16 cellular contexts compared by ENCODE assay signal in the genomic region with DNA sequence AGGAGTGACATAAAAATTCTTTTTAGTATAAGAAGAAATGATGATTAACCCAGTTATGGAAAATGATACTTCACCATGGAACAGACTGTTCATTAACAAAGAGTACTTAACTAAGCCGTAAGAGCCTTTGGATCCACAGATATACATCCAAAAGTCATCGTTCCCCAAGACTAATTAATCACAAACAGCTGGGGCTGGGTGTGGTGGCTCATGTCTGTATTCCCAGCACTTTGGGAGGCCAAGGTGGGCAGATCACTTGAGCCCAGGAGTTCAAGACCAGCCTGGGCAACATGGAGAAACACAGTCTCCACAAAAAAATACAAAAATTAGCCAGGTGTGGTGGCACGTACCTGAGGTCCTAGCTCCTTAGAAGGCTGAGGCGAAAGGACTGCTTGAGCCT. TPM values are rescaled to one million over a fixed set of nuclear protein-coding genes. Genes with fewer than 3 reads are reported as not detected.
DNase-seq lines count a peak whose midpoint lies in the region; ATAC-seq and TF ChIP-seq lines count a peak whose summit lies in the region.
"Had no signal": no experiment of that assay in that cellular context is flagged by ENCODE, and none has a peak within 500 bp of the region (broad histone marks: within the 10 kb centered on the region; RNA-seq: fewer than 3 reads in every experiment).

No MANE protein-coding gene starts in this region.

- no peaks in the 10 kb centered on the region for H3K9me3 ChIP-seq in sigmoid colon
- no peaks in the 10 kb centered on the region for H3K9me3 ChIP-seq in esophagus squamous epithelium

- no peaks in the 10 kb centered on the region for H3K27me3 Mint-ChIP-seq in effector memory CD8-positive, alpha-beta T cell

- peak overlapping the region; percentile 92 to 98 for H3K27ac Mint-ChIP-seq in effector memory CD8-positive, alpha-beta T cell

- no peaks in the 10 kb centered on the region for H3K9me3 Mint-ChIP-seq in effector memory CD8-positive, alpha-beta T cell

- no peak for ATAC-seq in effector memory CD8-positive, alpha-beta T cell (replicated peaks)
- ATAC-seq in GM18868 (IDR thresholded peaks at IDR 0.05; ENCODE audit: unreplicated experiment) (no peak), GM18505 (IDR thresholded peaks at IDR 0.05; ENCODE audit: unreplicated experiment) (no peak)

- H3K27ac ChIP-seq in sigmoid colon: peak overlapping the region in 3 of 4 donors; percentile 14 to 49 (median 21)
- H3K27ac ChIP-seq in esophagus squamous epithelium: peak overlapping the region in 2 of 4 donors; percentile 13 to 26
- H3K27ac ChIP-seq: SK-N-MC had no signal

- peaks cover 58 to 78% of the 10 kb centered on the region in 2 donors for H3K4me1 Mint-ChIP-seq in effector memory CD8-positive, alpha-beta T cell (ENCODE audit: low read depth in 2 of 2)

- H3K4me1 ChIP-seq in sigmoid colon: peaks cover 0 to 76% (median 52%) of the 10 kb centered on the region in 4 donors
- H3K4me1 ChIP-seq in esophagus squamous epithelium: peaks cover 0 to 58% (median 33%) of the 10 kb centered on the region in 3 donors

- no peaks in the 10 kb centered on the region for H3K27me3 ChIP-seq in sigmoid colon
- H3K27me3 ChIP-seq in esophagus squamous epithelium: no peaks in the 10 kb centered on the region

- peaks cover 50% of the 10 kb centered on the region for H3K36me3 Mint-ChIP-seq in effector memory CD8-positive, alpha-beta T cell (ENCODE audit: insufficient read depth)

- TF ChIP-seq POLR2A in sigmoid colon (IDR thresholded peaks at IDR 0.05) (no peak), esophagus squamous epithelium (IDR thresholded peaks at IDR 0.05) (no peak), GM18505 (IDR thresholded peaks at IDR 0.05; ENCODE audit: borderline replicate concordance, extremely low read depth, insufficient read depth, insufficient read length) (no peak)

- TF ChIP-seq EP300 in sigmoid colon (IDR thresholded peaks at IDR 0.05): no peak

- TF ChIP-seq CTCF in sigmoid colon (IDR thresholded peaks at IDR 0.05): no peak
- no peak for TF ChIP-seq CTCF in esophagus squamous epithelium (IDR thresholded peaks at IDR 0.05)

- DNase-seq in NCI-H82 (lab: John Stamatoyannopoulos, UW) (peak; percentile 10), NCI-H82 treated with DMSO at 0.1 percent for 48 hours (lab: John Stamatoyannopoulos, UW; ENCODE audit: unreplicated experiment) (no peak), NCI-H524 (lab: John Stamatoyannopoulos, UW) (peak; percentile 17 to 79), sigmoid colon (no peak), esophagus squamous epithelium (lab: John Stamatoyannopoulos, UW) (no peak)
- DNase-seq in effector memory CD8-positive, alpha-beta T cell: no peak
- DNase-seq: 8988T; activated CD8-positive, alpha-beta memory T cell treated with anti-CD3 and anti-CD28 coated beads for 24 hours; DMS53; NCI-H1092 treated with DMSO at 0.1 percent for 48 hours; NCI-H774; stimulated activated CD4-positive, alpha-beta T cell treated with anti-CD3 and anti-CD28 coated beads, Interleukin-2, amount 100 ng/mL, for 24 hours had no signal

- H3K4me3 ChIP-seq in sigmoid colon (no peak overlapping the region), esophagus squamous epithelium (no peak overlapping the region)
- H3K4me3 ChIP-seq: lung, SK-N-MC had no signal

- intact Hi-C loops in sigmoid colon (cut with DNase I): loop anchor here (10.0 kb wide), 1 partner anchor 478 kb away; a partner anchor contains a TSS
- intact Hi-C loops in esophagus squamous epithelium (cut with DNase I): no loop called here

- H3K4me3 Mint-ChIP-seq in effector memory CD8-positive, alpha-beta T cell: peak overlapping the region; percentile 81 to 93

- WGBS in sigmoid colon, 2 donors: 79 to 90% methylated on average over 4 of the region's 4 CpGs
- 69 to 85% methylated on average over 4 of the region's 4 CpGs for WGBS in esophagus squamous epithelium, 2 donors

- H3K36me3 ChIP-seq in sigmoid colon (no peaks in the 10 kb centered on the region), esophagus squamous epithelium (no peaks in the 10 kb centered on the region)

RNA-seq across cellular contexts. Expression of a gene that starts 36.2 kb away (rescaled TPM):
- 10 to 100 TPM; 13.6 to 31.5 (median 18.0) TPM for total RNA-seq in sigmoid colon
- 10 to 100 TPM; 16.2 to 34.9 (median 28.5) TPM for polyA plus RNA-seq in sigmoid colon
- total RNA-seq in esophagus squamous epithelium: 10 to 100 TPM in 2 of 4 donors, 1 to 10 TPM in 2; 7.2 to 17.9 (median 12.6) TPM

Comparison
In these comparisons a context has a peak if more than half of its experiments do, and no peak if none do; other contexts are left out.
1. DNase-seq: peak in NCI-H82 (single experiment) and NCI-H524 (2 of 2); none in NCI-H82 treated with DMSO at 0.1 percent for 48 hours (single experiment), effector memory CD8-positive, alpha-beta T cell (0 of 3), sigmoid colon (single experiment) and esophagus squamous epithelium (single experiment).